ENCODE assay signal across 25 cellular contexts in the genomic region with DNA sequence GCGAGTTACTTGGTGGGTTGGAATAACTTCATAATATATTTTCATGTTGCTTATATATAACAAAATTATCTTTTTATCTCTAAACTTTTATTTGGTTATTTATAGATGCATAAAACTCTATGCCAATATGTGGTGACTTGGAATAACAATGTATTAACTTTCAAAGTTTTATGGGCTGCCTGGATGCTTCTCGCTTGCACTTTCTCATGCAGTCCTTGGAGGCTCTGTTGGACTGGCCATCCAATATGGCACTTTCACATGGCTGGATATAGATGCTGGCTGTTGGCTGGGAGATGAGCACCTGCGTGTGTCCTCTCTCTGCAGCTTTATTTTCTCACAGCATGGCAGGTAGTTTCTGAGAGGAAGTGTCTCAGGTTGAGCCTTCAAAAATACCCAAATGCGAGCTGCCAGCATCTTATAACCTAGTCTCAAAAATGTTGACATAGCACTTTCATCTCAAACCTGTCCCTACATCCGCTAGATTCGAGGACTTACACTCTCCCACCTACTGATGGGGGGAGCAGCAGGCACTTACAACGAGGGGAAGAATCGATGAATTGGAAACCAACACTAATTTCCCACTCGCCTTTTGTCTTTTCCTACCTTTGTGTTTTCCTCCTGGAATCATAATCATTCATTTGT.
"Had no signal": no experiment of that assay in that cellular context is flagged by ENCODE, and none has a peak within 500 bp of the region (broad histone marks: within the 10 kb centered on the region; RNA-seq: fewer than 3 reads in every experiment).

No MANE protein-coding gene starts in this region.

- DNase-seq: Kasumi-1; MG63; NCI-H1092 treated with DMSO at 0.1 percent for 48 hours; NCI-H1436; NCI-H187; NCI-H2029; NCI-H2081 treated with DMSO at 0.1 percent for 48 hours; NCI-H2171; NCI-H226; NCI-H446; NCI-H510A; NCI-H524 treated with DMSO at 0.1 percent for 48 hours; NCI-H69; NCI-H774; NK-92 treated with Interleukin-12 subunit alpha and Interleukin-12 subunit beta, amount 100 ng/mL, for 24 hours; OCI-M1; PC-9; Peyer's patch; Right ventricle myocardium superior; SIG-M5 had no signal

- H3K27me3 ChIP-seq: MG63, Peyer's patch, SJSA1 had no signal

- FAIRE-seq: HTR-8/SVneo had no signal

- H3K4me2 ChIP-seq: KMS-11, PC-9 had no signal

- H3K4me3 ChIP-seq: MG63, PC-9, Peyer's patch, SJSA1, SK-N-MC had no signal

- H2AFZ ChIP-seq: PC-9 had no signal

- H3K9me3 ChIP-seq: MG63, Peyer's patch, SJSA1 had no signal

- H3K27ac ChIP-seq: HL-60, KMS-11, PC-9, Peyer's patch, SJSA1, SK-N-MC had no signal

- H3K36me3 ChIP-seq: MG63, Peyer's patch, SJSA1 had no signal

- H3K9ac ChIP-seq: KMS-11 had no signal

- H3K4me1 ChIP-seq: Peyer's patch, SJSA1 had no signal
